Comparison of ENCODE assay signal across 26 cellular contexts in genomic region chr4:129346760-129347159, GRCh38.
"Had no signal": no experiment of that assay in that cellular context is flagged by ENCODE, and none has a peak within 500 bp of the region (broad histone marks: within the 10 kb centered on the region; RNA-seq: fewer than 3 reads in every experiment).

No MANE protein-coding gene starts in this region.

- H3K4me3 Mint-ChIP-seq: activated CD4-positive, alpha-beta memory T cell treated with anti-CD3 and anti-CD28 coated beads for 36 hours; activated CD4-positive, alpha-beta T cell treated with anti-CD3 and anti-CD28 coated beads, Interleukin-2, amount 10 ng/mL, durations not matched to agents 24 days and 14 days; activated naive CD4-positive, alpha-beta T cell treated with anti-CD3 and anti-CD28 coated beads for 36 hours; activated T-cell treated with anti-CD3 and anti-CD28 coated beads, Interleukin-2, amount 50 U/mL, for 4 hours; activated T-helper 1 cell treated with anti-CD3 and anti-CD28 coated beads, Interleukin-12 subunit alpha, Interleukin-12 subunit beta, Interleukin-2, Interleukin-4 antibody, amounts not matched to agents 30 ng/mL and 10 ng/mL and 1 ng/mL, durations not matched to agents 14 hours and 24 hours and 36 hours; T-helper 1 cell treated with Interleukin-12 subunit alpha and Interleukin-12 subunit beta and Interleukin-4 antibody, amounts not matched to agents 30 μg/mL and 1 μg/mL, for 36 hours; T-helper 2 cell treated with Interferon-gamma antibody and Interleukin-4, amounts not matched to agents 5 μg/mL and 100 μg/mL, for 36 hours had no signal

- H3K4me1 Mint-ChIP-seq: activated CD4-positive, alpha-beta T cell treated with anti-CD3 and anti-CD28 coated beads, Interleukin-2, amount 10 ng/mL, durations not matched to agents 24 days and 14 days had no signal

- H3K9me3 Mint-ChIP-seq: activated CD4-positive, alpha-beta memory T cell treated with anti-CD3 and anti-CD28 coated beads for 36 hours; activated CD4-positive, alpha-beta T cell treated with anti-CD3 and anti-CD28 coated beads, Interleukin-2, amount 10 ng/mL, durations not matched to agents 24 days and 14 days; activated naive CD4-positive, alpha-beta T cell treated with anti-CD3 and anti-CD28 coated beads for 36 hours; activated naive CD4-positive, alpha-beta T cell treated with anti-CD3 and anti-CD28 coated beads, Interleukin-2, amount 50 U/mL, for 72 hours; activated T-cell treated with anti-CD3 and anti-CD28 coated beads, Interleukin-2, amount 50 U/mL, for 4 hours; activated T-helper 1 cell treated with anti-CD3 and anti-CD28 coated beads, Interleukin-12 subunit alpha, Interleukin-12 subunit beta, Interleukin-2, Interleukin-4 antibody, amounts not matched to agents 30 ng/mL and 10 ng/mL and 1 ng/mL, durations not matched to agents 14 hours and 24 hours and 36 hours; T-helper 1 cell treated with Interleukin-12 subunit alpha and Interleukin-12 subunit beta and Interleukin-4 antibody, amounts not matched to agents 30 μg/mL and 1 μg/mL, for 36 hours; T-helper 2 cell treated with Interferon-gamma antibody and Interleukin-4, amounts not matched to agents 5 μg/mL and 100 μg/mL, for 36 hours had no signal

- H3K4me3 ChIP-seq: SJSA1 had no signal

- H3K27ac Mint-ChIP-seq: activated CD4-positive, alpha-beta memory T cell treated with anti-CD3 and anti-CD28 coated beads for 36 hours; activated CD4-positive, alpha-beta T cell treated with anti-CD3 and anti-CD28 coated beads, Interleukin-2, amount 10 ng/mL, durations not matched to agents 24 days and 14 days; activated naive CD4-positive, alpha-beta T cell treated with anti-CD3 and anti-CD28 coated beads for 36 hours; activated naive CD4-positive, alpha-beta T cell treated with anti-CD3 and anti-CD28 coated beads, Interleukin-2, amount 50 U/mL, for 72 hours; activated T-helper 1 cell treated with anti-CD3 and anti-CD28 coated beads, Interleukin-12 subunit alpha, Interleukin-12 subunit beta, Interleukin-2, Interleukin-4 antibody, amounts not matched to agents 30 ng/mL and 10 ng/mL and 1 ng/mL, durations not matched to agents 14 hours and 24 hours and 36 hours; T-helper 1 cell treated with Interleukin-12 subunit alpha and Interleukin-12 subunit beta and Interleukin-4 antibody, amounts not matched to agents 30 μg/mL and 1 μg/mL, for 36 hours; T-helper 2 cell treated with Interferon-gamma antibody and Interleukin-4, amounts not matched to agents 5 μg/mL and 100 μg/mL, for 36 hours had no signal

- H3K27me3 Mint-ChIP-seq: activated CD4-positive, alpha-beta memory T cell treated with anti-CD3 and anti-CD28 coated beads for 36 hours; activated CD4-positive, alpha-beta T cell treated with anti-CD3 and anti-CD28 coated beads, Interleukin-2, amount 10 ng/mL, durations not matched to agents 24 days and 14 days had no signal

- ATAC-seq: activated naive CD4-positive, alpha-beta T cell treated with anti-CD3 and anti-CD28 coated beads, Interleukin-2, amount 50 U/mL, for 72 hours; activated T-cell treated with anti-CD3 and anti-CD28 coated beads, Interleukin-2, amount 50 U/mL, for 4 hours had no signal

- H3K36me3 Mint-ChIP-seq: activated CD4-positive, alpha-beta memory T cell treated with anti-CD3 and anti-CD28 coated beads for 36 hours; activated naive CD4-positive, alpha-beta T cell treated with anti-CD3 and anti-CD28 coated beads, Interleukin-2, amount 50 U/mL, for 72 hours had no signal

- DNase-seq: activated CD4-positive, alpha-beta memory T cell treated with anti-CD3 and anti-CD28 coated beads for 36 hours; activated CD4-positive, alpha-beta T cell treated with anti-CD3 and anti-CD28 coated beads, Interleukin-2, amount 10 ng/mL, durations not matched to agents 24 days and 14 days; activated CD8-positive, alpha-beta memory T cell treated with anti-CD3 and anti-CD28 coated beads, Interleukin-2, amount 50 U/mL, for 4 hours; activated gamma-delta T cell treated with Interleukin-2 at 50 U/mL for 16 hours; activated naive CD4-positive, alpha-beta T cell treated with anti-CD3 and anti-CD28 coated beads for 36 hours; activated T-cell treated with anti-CD3 and anti-CD28 coated beads for 4 hours; activated T-cell treated with anti-CD3 and anti-CD28 coated beads, Interleukin-2, amount 50 U/mL, for 4 hours; anterior cingulate cortex; brain microvascular endothelial cell; central memory CD4-positive, alpha-beta T cell; NCI-H1092 treated with DMSO at 0.1 percent for 48 hours; NCI-H1694; NCI-H1930; NCI-H2081 treated with DMSO at 0.1 percent for 48 hours; NCI-H2171; NCI-H510A; NCI-H526; NCI-H748 treated with DMSO at 0.1 percent for 48 hours; OCI-M1; SHP77; SK-N-SH had no signal
